In the genomic region with DNA sequence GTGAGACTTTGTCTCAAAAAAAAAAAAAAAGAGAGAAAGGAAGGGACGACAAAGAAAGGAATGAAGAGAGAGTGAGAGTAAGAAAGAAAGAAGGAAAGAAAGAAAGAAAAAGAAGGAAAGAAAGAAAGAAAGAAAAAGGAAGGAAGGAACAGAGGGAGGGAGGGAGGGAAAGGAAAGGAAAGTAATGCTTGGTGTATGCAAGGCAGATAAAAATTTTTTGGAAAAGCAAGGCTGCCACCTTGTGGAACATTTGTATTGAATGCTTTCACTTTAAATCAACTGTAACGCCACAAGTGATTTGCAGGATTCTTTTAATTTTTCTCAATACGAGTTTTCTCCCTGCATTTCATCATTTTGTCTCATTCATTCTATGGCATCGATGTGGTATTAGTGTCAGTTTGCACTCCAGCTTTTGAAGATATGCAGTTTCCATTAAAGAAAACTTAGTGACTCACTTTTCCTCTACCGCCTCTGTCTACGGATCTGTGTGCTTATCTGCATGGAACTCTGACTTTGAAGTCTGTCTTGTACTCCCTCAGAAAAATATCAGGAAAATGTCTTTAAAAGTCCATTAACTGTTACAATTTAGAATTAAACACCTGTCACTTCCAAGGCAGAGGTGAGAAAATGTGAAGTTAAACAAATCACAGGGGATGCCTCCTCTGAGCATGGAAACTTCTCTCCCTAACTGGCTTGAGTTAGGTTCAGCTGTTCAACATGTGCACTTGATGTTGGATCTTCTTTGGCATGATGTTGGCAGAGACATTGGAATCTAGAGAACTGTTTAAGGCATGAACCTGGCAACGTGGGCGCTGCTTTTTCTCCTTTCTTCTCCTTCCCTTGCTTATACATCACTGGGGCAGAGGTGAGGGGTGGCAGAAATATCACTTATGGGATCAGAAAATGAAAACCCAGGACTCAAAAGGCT, we compare ENCODE assay signal across 8 cellular contexts. TPM values are rescaled to one million over a fixed set of nuclear protein-coding genes. Genes with fewer than 3 reads are reported as not detected.
DNase-seq lines count a peak whose midpoint lies in the region; ATAC-seq and TF ChIP-seq lines count a peak whose summit lies in the region.

No MANE protein-coding gene starts in this region.

- H3K9me3 ChIP-seq in Panc1 (ENCODE audit: control insufficient read depth, insufficient read depth, low read depth, low read length) (no peaks in the 10 kb centered on the region), left ventricle myocardium inferior (replicated peaks) (no peaks in the 10 kb centered on the region)

- in situ Hi-C loops in Panc1 (cut with HindIII; ENCODE audit: low pct_unique_long_range_greater_than_20kb, low sequenced_read_pairs), result no loop called here

- ATAC-seq in Panc1, result peak; percentile 73
- no peak for ATAC-seq in GM19397 (IDR thresholded peaks at IDR 0.05; ENCODE audit: unreplicated experiment)

- DNase-seq in NCI-H2081 (lab: John Stamatoyannopoulos, UW), result peak; percentile 63 to 65
- no peak for DNase-seq in NCI-H2081 treated with DMSO at 0.1 percent for 48 hours (lab: John Stamatoyannopoulos, UW)
- DNase-seq in Kasumi-1 (lab: John Stamatoyannopoulos, UW), result peak; percentile 17 to 36
- peak; percentile 27 for DNase-seq in Panc1 (ENCODE audit: low read depth, low spot score)
- DNase-seq in amniotic stem cell (lab: John Stamatoyannopoulos, UW), result peak; percentile 44
- DNase-seq in left ventricle myocardium inferior, result no peak
- peak; percentile 75 for DNase-seq in retina

- POLR2A ChIA-PET in Panc1 (lab: Charles Lee), result interaction anchor here (1.2 kb wide), 1 partner anchor 125 kb away, joined by 4 read pairs; a partner anchor contains a TSS

- H3K4me1 ChIP-seq in Panc1 (ENCODE audit: control insufficient read depth, insufficient read depth, low read length) (peaks cover 4% of the 10 kb centered on the region), left ventricle myocardium inferior (peaks cover 35% of the 10 kb centered on the region)

- BruUV-seq in Panc1 (replicated peaks; lab: Mats Ljungman, UMichigan), result no TSS peak

- H3K27me3 ChIP-seq in Panc1 (ENCODE audit: control insufficient read depth, insufficient read depth, low read length) (no peaks in the 10 kb centered on the region), left ventricle myocardium inferior (ENCODE audit: low read depth) (no peaks in the 10 kb centered on the region)

- CTCF ChIA-PET in Panc1 (lab: Charles Lee), result interaction anchor here (0.6 to 0.7 kb wide), 2 partner anchors 10 to 20 kb away, joined by 3 to 4 read pairs; no protein-coding TSS in a partner anchor

- H3K27ac ChIP-seq in Panc1 (ENCODE audit: low read length) (no peak overlapping the region), left ventricle myocardium inferior (replicated peaks) (peak overlapping the region; percentile 2)

- TF ChIP-seq CTCF in Panc1 (IDR thresholded peaks at IDR 0.05), result peak; percentile 55; the same call in 1 of the 2 replicates
- TF ChIP-seq CTCF in left ventricle myocardium inferior (IDR thresholded peaks at IDR 0.05; ENCODE audit: borderline replicate concordance), result peak; percentile 77

- intact Hi-C loops in Panc1 (cut with micrococcal nuclease; ENCODE audit: unreplicated experiment) (loop anchor here (2.0 kb wide), 1 partner anchor 182 kb away; no protein-coding TSS in a partner anchor), left ventricle myocardium inferior (cut with micrococcal nuclease) (loop anchor here (5.0 to 10.0 kb wide), 3 partner anchors 182 to 537 kb away; no protein-coding TSS in a partner anchor)

- H3K36me3 ChIP-seq in Panc1 (ENCODE audit: control insufficient read depth, insufficient read depth, low read length) (no peaks in the 10 kb centered on the region), left ventricle myocardium inferior (no peaks in the 10 kb centered on the region)

- H3K4me3 ChIP-seq in Panc1 (ENCODE audit: low read depth in 2 of 2, low read length in 2 of 2), result peak overlapping the region; percentile 18 to 39; a peak in 3 of 4 replicates
- H3K4me3 ChIP-seq in left ventricle myocardium inferior, result peak overlapping the region; percentile 47

RNA-seq across cellular contexts. Expression of a gene that starts 20.0 kb away (rescaled TPM):
- total RNA-seq in Panc1 (2021; ENCODE audit: unreplicated experiment) (38.7 TPM), left ventricle myocardium inferior (14.0 TPM)
- polyA plus RNA-seq in Panc1 (2012; ENCODE audit: insufficient read length), result 13.3 TPM

Comparison
In these comparisons a context has a peak if more than half of its experiments do, and no peak if none do; other contexts are left out.
1. DNase-seq: peak in NCI-H2081 (2 of 2), Kasumi-1 (2 of 2), Panc1 (single experiment), amniotic stem cell (single experiment) and retina (single experiment); none in NCI-H2081 treated with DMSO at 0.1 percent for 48 hours (single experiment) and left ventricle myocardium inferior (single experiment).